8 cellular contexts compared by ENCODE assay signal in genomic region chr14:65170768-65171251, GRCh38.
DNase-seq lines count a peak whose midpoint lies in the region; ATAC-seq and TF ChIP-seq lines count a peak whose summit lies in the region.

No MANE protein-coding gene starts in this region.

- H3K27me3 Mint-ChIP-seq in activated naive CD8-positive, alpha-beta T cell treated with anti-CD3 and anti-CD28 coated beads, Interleukin-2, amount 50 U/mL, for 24 hours: peaks cover 15% of the 10 kb centered on the region

- H3K27ac Mint-ChIP-seq in activated naive CD8-positive, alpha-beta T cell treated with anti-CD3 and anti-CD28 coated beads, Interleukin-2, amount 50 U/mL, for 24 hours: peak overlapping the region; percentile 74

- no peaks in the 10 kb centered on the region for H3K9me3 Mint-ChIP-seq in activated naive CD8-positive, alpha-beta T cell treated with anti-CD3 and anti-CD28 coated beads, Interleukin-2, amount 50 U/mL, for 24 hours

- H3K4me1 ChIP-seq in skeletal muscle satellite cell (ENCODE audit: control insufficient read depth, insufficient read depth, low read length): peaks cover 24% of the 10 kb centered on the region

- H3K4me3 ChIP-seq in AG10803 (ENCODE audit: low read length): peak overlapping the region; percentile 43
- H3K4me3 ChIP-seq in H7 (ENCODE audit: insufficient read depth, low read depth, low read length): no peak overlapping the region
- H3K4me3 ChIP-seq in skeletal muscle satellite cell (ENCODE audit: low read length): peak overlapping the region; percentile 64

- peak; percentile 93 for ATAC-seq in SK-N-SH treated with all-trans-retinoic acid at 6 μM for 48 hours
- ATAC-seq in activated naive CD8-positive, alpha-beta T cell treated with anti-CD3 and anti-CD28 coated beads, Interleukin-2, amount 50 U/mL, for 24 hours: peak; percentile 84

- H3K4me2 ChIP-seq in skeletal muscle satellite cell (ENCODE audit: low read length): peak overlapping the region; percentile 83

- peak overlapping the region; percentile 79 for H3K4me3 Mint-ChIP-seq in activated naive CD8-positive, alpha-beta T cell treated with anti-CD3 and anti-CD28 coated beads, Interleukin-2, amount 50 U/mL, for 24 hours

- DNase-seq in AG10803 (ENCODE audit: low read depth) (peak; percentile 77), H7 (peak; percentile 77), hepatic stellate cell (ENCODE audit: low spot score) (peak; percentile 86), mesenteric fat pad (ENCODE audit: low spot score) (no peak), DMS79 treated with DMSO at 0.1 percent for 48 hours (lab: John Stamatoyannopoulos, UW) (no peak)
- DNase-seq in activated naive CD8-positive, alpha-beta T cell treated with anti-CD3 and anti-CD28 coated beads, Interleukin-2, amount 50 U/mL, for 24 hours: peak; percentile 58

- H3K36me3 ChIP-seq in H7 (replicated peaks; ENCODE audit: control insufficient read depth, insufficient read depth, low read length) (no peaks in the 10 kb centered on the region), skeletal muscle satellite cell (ENCODE audit: insufficient read depth, low read length) (no peaks in the 10 kb centered on the region)

- H3K9ac ChIP-seq in skeletal muscle satellite cell (ENCODE audit: low read depth, low read length): peak overlapping the region; percentile 65

- no peaks in the 10 kb centered on the region for H3K9me3 ChIP-seq in skeletal muscle satellite cell (replicated peaks; ENCODE audit: low read length)

- no peaks in the 10 kb centered on the region for H3K36me3 Mint-ChIP-seq in activated naive CD8-positive, alpha-beta T cell treated with anti-CD3 and anti-CD28 coated beads, Interleukin-2, amount 50 U/mL, for 24 hours (ENCODE audit: low read depth)

- peak; percentile 55 for TF ChIP-seq CTCF in AG10803 (conservative IDR thresholded peaks at IDR 0.05; ENCODE audit: low read length)

- peaks cover 28% of the 10 kb centered on the region for H3K4me1 Mint-ChIP-seq in activated naive CD8-positive, alpha-beta T cell treated with anti-CD3 and anti-CD28 coated beads, Interleukin-2, amount 50 U/mL, for 24 hours

- H3K27me3 ChIP-seq in H7 (ENCODE audit: control insufficient read depth, insufficient read depth, low read length): no peaks in the 10 kb centered on the region
- no peaks in the 10 kb centered on the region for H3K27me3 ChIP-seq in skeletal muscle satellite cell (ENCODE audit: control insufficient read depth, insufficient read depth, low read length)

TF ChIP-seq in SK-N-SH treated with all-trans-retinoic acid at 6 μM for 48 hours, 23 proteins besides CTCF, POLR2A, EP300 and RAD21:
- TF ChIP-seq ZNF70 (CRISPR knock-in tag; IDR thresholded peaks at IDR 0.05) (no peak), ZFP3 (CRISPR knock-in tag; IDR thresholded peaks at IDR 0.05) (peak; percentile 31; the same call in 1 of the 2 replicates)

Comparison
In these comparisons a context has a peak if more than half of its experiments do, and no peak if none do; other contexts are left out.
1. DNase-seq: peak in AG10803 (single experiment), H7 (single experiment), activated naive CD8-positive, alpha-beta T cell treated with anti-CD3 and anti-CD28 coated beads, Interleukin-2, amount 50 U/mL, for 24 hours (single experiment) and hepatic stellate cell (single experiment); none in mesenteric fat pad (single experiment) and DMS79 treated with DMSO at 0.1 percent for 48 hours (single experiment).